1 cellular context compared by ENCODE assay signal in the genomic region with DNA sequence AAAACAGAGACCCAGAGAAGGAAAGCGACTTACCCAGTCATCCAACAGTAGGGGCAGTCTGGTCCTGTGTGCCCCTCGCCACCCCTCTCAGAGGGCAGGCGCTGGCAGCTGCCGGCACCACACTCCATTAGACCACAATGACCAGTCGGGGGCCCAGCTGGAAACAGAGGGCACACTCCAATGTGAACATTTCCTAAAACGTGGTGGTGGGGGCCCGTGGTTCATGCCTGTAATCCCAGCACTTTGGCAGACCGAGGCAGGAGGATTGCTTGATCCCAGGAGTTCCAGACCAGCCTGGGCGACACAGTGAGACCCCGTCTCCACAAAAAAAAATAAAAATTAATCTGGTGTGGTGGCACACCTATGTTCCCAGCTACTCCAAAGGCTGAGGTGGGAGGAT.
TF ChIP-seq lines count a peak whose summit lies in the region.

No MANE protein-coding gene starts in this region.

TF ChIP-seq in IMR-90, 13 proteins besides CTCF, POLR2A, EP300 and RAD21:
- no peak for TF ChIP-seq NFE2L2 (IDR thresholded peaks at IDR 0.05; ENCODE audit: low read depth, low read length)
- no peak for TF ChIP-seq FOS (IDR thresholded peaks at IDR 0.05; ENCODE audit: low read depth, low read length)
- TF ChIP-seq MAFK (IDR thresholded peaks at IDR 0.05; ENCODE audit: low read depth, low read length), result no peak
- no peak for TF ChIP-seq MAZ (IDR thresholded peaks at IDR 0.05; ENCODE audit: borderline replicate concordance, low read depth, low read length)
- TF ChIP-seq RFX5 (IDR thresholded peaks at IDR 0.05; ENCODE audit: low read depth, low read length), result no peak
